ENCODE assay signal across 19 cellular contexts in the genomic region with DNA sequence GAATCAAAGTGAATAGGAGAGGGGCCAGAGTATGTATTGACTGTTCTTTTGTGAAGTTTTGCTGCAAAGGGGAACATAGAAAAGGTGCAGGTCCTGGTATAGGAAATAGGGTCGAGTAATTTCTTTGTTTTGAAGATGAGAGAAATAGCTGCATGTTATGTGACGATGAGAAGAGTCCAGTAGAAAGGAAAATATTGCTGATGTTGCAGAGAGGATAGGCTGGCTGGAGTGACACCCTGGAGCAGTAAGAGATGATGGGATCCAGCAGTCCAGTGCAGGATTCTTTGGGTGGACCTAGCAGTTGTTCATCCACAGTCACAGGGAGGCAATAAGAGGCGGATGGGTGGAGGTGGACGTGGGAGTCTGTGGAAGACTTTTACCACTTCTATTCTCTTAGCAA. TPM values are rescaled to one million over a fixed set of nuclear protein-coding genes. Genes with fewer than 3 reads are reported as not detected.
DNase-seq lines count a peak whose midpoint lies in the region; ATAC-seq, FAIRE-seq and TF ChIP-seq lines count a peak whose summit lies in the region.
"Had no signal": no experiment of that assay in that cellular context is flagged by ENCODE, and none has a peak within 500 bp of the region (broad histone marks: within the 10 kb centered on the region; RNA-seq: fewer than 3 reads in every experiment).

No MANE protein-coding gene starts in this region.

- no peak overlapping the region for H3K4me2 ChIP-seq in GM23338
- H3K4me2 ChIP-seq: PC-9 had no signal

- H3K27me3 ChIP-seq in GM23338 (ENCODE audit: insufficient read depth), result peaks cover 10% of the 10 kb centered on the region; the same call in 1 of the 2 replicates
- H3K27me3 ChIP-seq in dorsolateral prefrontal cortex, result peaks cover 0 to 16% (median 0%) of the 10 kb centered on the region in 45 donors
- H3K27me3 ChIP-seq: cardiac muscle cell had no signal

- H3K27ac ChIP-seq in GM23338 (ENCODE audit: low read depth), result no peak overlapping the region
- no peak overlapping the region for H3K27ac ChIP-seq in dorsolateral prefrontal cortex
- H3K27ac ChIP-seq: cardiac muscle cell, epithelial cell of prostate, PC-9, spleen had no signal

- 0 out of 2 replicates have a peak, but pooled peaks cover 2% of the 10 kb centered on the region for H3F3A ChIP-seq in GM23338 (replicated peaks; ENCODE audit: low read depth)

- peak overlapping the region; percentile 97 for H3K4me3 Mint-ChIP-seq in activated naive CD4-positive, alpha-beta T cell treated with anti-CD3 and anti-CD28 coated beads, Interleukin-2, amount 10 ng/mL, durations not matched to agents 7 days and 5 days
- peak overlapping the region; percentile 95; the same call in 2 of the 3 replicates for H3K4me3 Mint-ChIP-seq in GM23338
- H3K4me3 Mint-ChIP-seq in effector memory CD8-positive, alpha-beta T cell, result peak overlapping the region; percentile 94 to 96
- peak overlapping the region; percentile 93 for H3K4me3 Mint-ChIP-seq in stimulated activated effector memory CD8-positive, alpha-beta T cell treated with anti-CD3 and anti-CD28 coated beads, Interleukin-12 subunit alpha, Interleukin-12 subunit beta, amount 100 ng/mL, for 72 hours

- H3K9me3 Mint-ChIP-seq in activated naive CD4-positive, alpha-beta T cell treated with anti-CD3 and anti-CD28 coated beads, Interleukin-2, amount 10 ng/mL, durations not matched to agents 7 days and 5 days, result no peaks in the 10 kb centered on the region
- H3K9me3 Mint-ChIP-seq in GM23338, result peaks cover 3% of the 10 kb centered on the region; the same call in 2 of the 3 replicates
- H3K9me3 Mint-ChIP-seq in effector memory CD8-positive, alpha-beta T cell, result no peaks in the 10 kb centered on the region
- H3K9me3 Mint-ChIP-seq in stimulated activated effector memory CD8-positive, alpha-beta T cell treated with anti-CD3 and anti-CD28 coated beads, Interleukin-12 subunit alpha, Interleukin-12 subunit beta, amount 100 ng/mL, for 72 hours, result no peaks in the 10 kb centered on the region

- DNase-seq in activated naive CD4-positive, alpha-beta T cell treated with anti-CD3 and anti-CD28 coated beads, Interleukin-2, amount 10 ng/mL, durations not matched to agents 7 days and 5 days, result no peak
- DNase-seq in activated naive CD4-positive, alpha-beta T cell (lab: John Stamatoyannopoulos, UW), result no peak
- DNase-seq in GM23338 (ENCODE audit: low spot score) (no peak), dorsolateral prefrontal cortex (no peak), H54 (ENCODE audit: insufficient read length, low spot score) (no peak)
- no peak for DNase-seq in effector memory CD8-positive, alpha-beta T cell
- no peak for DNase-seq in stimulated activated effector memory CD8-positive, alpha-beta T cell treated with anti-CD3 and anti-CD28 coated beads, Interleukin-12 subunit alpha, Interleukin-12 subunit beta, amount 100 ng/mL, for 72 hours (ENCODE audit: low spot score in 2 of 2)
- DNase-seq: activated CD8-positive, alpha-beta memory T cell treated with anti-CD3 and anti-CD28 coated beads, Interleukin-2, amount 50 U/mL, for 48 hours; dermis blood vessel endothelial cell; foreskin melanocyte; IMR-90; kidney glomerular epithelial cell; NCI-H1694; NCI-H226; NCI-H82; PC-9; spleen had no signal

- H3K4me3 ChIP-seq in GM23338, result no peak overlapping the region
- H3K4me3 ChIP-seq in dorsolateral prefrontal cortex, result no peak overlapping the region
- H3K4me3 ChIP-seq: cardiac muscle cell, PC-9 had no signal

- ATAC-seq in GM23338, result no peak
- no peak for ATAC-seq in effector memory CD8-positive, alpha-beta T cell (replicated peaks)
- ATAC-seq in stimulated activated effector memory CD8-positive, alpha-beta T cell treated with anti-CD3 and anti-CD28 coated beads, Interleukin-12 subunit alpha, Interleukin-12 subunit beta, amount 100 ng/mL, for 72 hours, result no peak

- no peaks in the 10 kb centered on the region; the same call in 1 of the 2 replicates for H3K36me3 ChIP-seq in GM23338 (ENCODE audit: insufficient read depth)

- peaks cover 15% of the 10 kb centered on the region for H3K79me2 ChIP-seq in GM23338 (replicated peaks; ENCODE audit: insufficient read depth)

- peak overlapping the region; percentile 29 for H3K27ac Mint-ChIP-seq in activated naive CD4-positive, alpha-beta T cell treated with anti-CD3 and anti-CD28 coated beads, Interleukin-2, amount 10 ng/mL, durations not matched to agents 7 days and 5 days
- no peak overlapping the region for H3K27ac Mint-ChIP-seq in GM23338
- H3K27ac Mint-ChIP-seq in effector memory CD8-positive, alpha-beta T cell, result no peak overlapping the region
- H3K27ac Mint-ChIP-seq in stimulated activated effector memory CD8-positive, alpha-beta T cell treated with anti-CD3 and anti-CD28 coated beads, Interleukin-12 subunit alpha, Interleukin-12 subunit beta, amount 100 ng/mL, for 72 hours, result peak overlapping the region; percentile 16

- TF ChIP-seq POLR2A in H54 (IDR thresholded peaks at IDR 0.05; ENCODE audit: low read depth, low read length), result no peak

- H3K4me1 ChIP-seq in GM23338 (ENCODE audit: insufficient read depth), result peaks cover 4% of the 10 kb centered on the region; the same call in 1 of the 2 replicates

- CTCF ChIA-PET in activated naive CD4-positive, alpha-beta T cell treated with anti-CD3 and anti-CD28 coated beads, Interleukin-2, amount 10 ng/mL, durations not matched to agents 7 days and 5 days (lab: Charles Lee), result no interaction called here

- peaks cover 7% of the 10 kb centered on the region for H3K36me3 Mint-ChIP-seq in activated naive CD4-positive, alpha-beta T cell treated with anti-CD3 and anti-CD28 coated beads, Interleukin-2, amount 10 ng/mL, durations not matched to agents 7 days and 5 days
- H3K36me3 Mint-ChIP-seq in GM23338 (ENCODE audit: low read depth), result peaks cover 21% of the 10 kb centered on the region
- peaks cover 15% of the 10 kb centered on the region for H3K36me3 Mint-ChIP-seq in effector memory CD8-positive, alpha-beta T cell (ENCODE audit: insufficient read depth)
- peaks cover 24% of the 10 kb centered on the region for H3K36me3 Mint-ChIP-seq in stimulated activated effector memory CD8-positive, alpha-beta T cell treated with anti-CD3 and anti-CD28 coated beads, Interleukin-12 subunit alpha, Interleukin-12 subunit beta, amount 100 ng/mL, for 72 hours

- TF ChIP-seq CTCF in GM23338 (conservative IDR thresholded peaks at IDR 0.05; ENCODE audit: low read depth in 2 of 2), result no peak
- TF ChIP-seq CTCF in dorsolateral prefrontal cortex (IDR thresholded peaks at IDR 0.05 in 54 of 56, conservative IDR thresholded peaks at IDR 0.05 in 2 of 56; ENCODE audit: low read depth in 1 of 56, partially characterized antibody in 56 of 56), result no peak

- H3K4me1 Mint-ChIP-seq in activated naive CD4-positive, alpha-beta T cell treated with anti-CD3 and anti-CD28 coated beads, Interleukin-2, amount 10 ng/mL, durations not matched to agents 7 days and 5 days, result peaks cover 16% of the 10 kb centered on the region
- no peaks in the 10 kb centered on the region for H3K4me1 Mint-ChIP-seq in GM23338
- H3K4me1 Mint-ChIP-seq in effector memory CD8-positive, alpha-beta T cell (ENCODE audit: low read depth in 2 of 2), result peaks cover 11 to 14% of the 10 kb centered on the region in 2 donors
- peaks cover 16% of the 10 kb centered on the region for H3K4me1 Mint-ChIP-seq in stimulated activated effector memory CD8-positive, alpha-beta T cell treated with anti-CD3 and anti-CD28 coated beads, Interleukin-12 subunit alpha, Interleukin-12 subunit beta, amount 100 ng/mL, for 72 hours

- peaks cover 4% of the 10 kb centered on the region; the same call in 1 of the 2 replicates for H4K20me1 ChIP-seq in GM23338 (replicated peaks; ENCODE audit: insufficient read depth)

- intact Hi-C loops in dorsolateral prefrontal cortex (cut with DNase I), result loop anchor here (5.0 to 10.0 kb wide), 3 partner anchors 228 to 797 kb away; no protein-coding TSS in a partner anchor

- no peaks in the 10 kb centered on the region for H3K9me2 ChIP-seq in GM23338 (ENCODE audit: insufficient read depth)

- no peak for FAIRE-seq in H54 (lab: Jason Lieb, UNC)

- H2AFZ ChIP-seq in GM23338, result no peak overlapping the region
- H2AFZ ChIP-seq: PC-9 had no signal

- H3K27me3 Mint-ChIP-seq in activated naive CD4-positive, alpha-beta T cell treated with anti-CD3 and anti-CD28 coated beads, Interleukin-2, amount 10 ng/mL, durations not matched to agents 7 days and 5 days, result peaks cover 9% of the 10 kb centered on the region
- H3K27me3 Mint-ChIP-seq in GM23338 (ENCODE audit: insufficient read depth, low read depth, poor library complexity), result peaks cover 19% of the 10 kb centered on the region
- H3K27me3 Mint-ChIP-seq in effector memory CD8-positive, alpha-beta T cell, result peaks cover 27 to 28% of the 10 kb centered on the region in 2 donors

TF ChIP-seq in GM23338, 12 proteins besides CTCF, POLR2A, EP300 and RAD21 (continues in another document):
- TF ChIP-seq EZH2phosphoT487 (IDR thresholded peaks at IDR 0.05; ENCODE audit: unreplicated experiment) (no peak), POLR2AphosphoS5 (IDR thresholded peaks at IDR 0.05; ENCODE audit: low read depth) (no peak), ZNF331 (CRISPR knock-in tag; IDR thresholded peaks at IDR 0.05; ENCODE audit: low read depth) (no peak)

RNA-seq across cellular contexts. Expression of a gene that starts 2.1 kb away (rescaled TPM):
- 37.1 and 37.7 TPM in 2 replicates for total RNA-seq in GM23338 (2014; rRNA removed; shearing (Covaris generic))
- 22.1 and 26.4 TPM in 2 replicates for polyA plus RNA-seq in GM23338 (2016; fragmentation: Nextera tagmentation; extraction: Ambion mirVana)
- 10 to 100 TPM in 119 of 120 experiments, 1 to 10 TPM in 1; 9.9 to 20.8 (median 15.8) TPM for total RNA-seq in dorsolateral prefrontal cortex

Comparison
In these comparisons a context has a peak if more than half of its experiments do, and no peak if none do; other contexts are left out.
1. H3K27ac Mint-ChIP-seq: peak in activated naive CD4-positive, alpha-beta T cell treated with anti-CD3 and anti-CD28 coated beads, Interleukin-2, amount 10 ng/mL, durations not matched to agents 7 days and 5 days (single experiment) and stimulated activated effector memory CD8-positive, alpha-beta T cell treated with anti-CD3 and anti-CD28 coated beads, Interleukin-12 subunit alpha, Interleukin-12 subunit beta, amount 100 ng/mL, for 72 hours (single experiment); none in GM23338 (single experiment) and effector memory CD8-positive, alpha-beta T cell (0 of 2).
2. Peak in every context shown above with its lines, with median percentiles within 50 percentile points of each other: H3K4me3 Mint-ChIP-seq.